8 cellular contexts compared by ENCODE assay signal in the genomic region with DNA sequence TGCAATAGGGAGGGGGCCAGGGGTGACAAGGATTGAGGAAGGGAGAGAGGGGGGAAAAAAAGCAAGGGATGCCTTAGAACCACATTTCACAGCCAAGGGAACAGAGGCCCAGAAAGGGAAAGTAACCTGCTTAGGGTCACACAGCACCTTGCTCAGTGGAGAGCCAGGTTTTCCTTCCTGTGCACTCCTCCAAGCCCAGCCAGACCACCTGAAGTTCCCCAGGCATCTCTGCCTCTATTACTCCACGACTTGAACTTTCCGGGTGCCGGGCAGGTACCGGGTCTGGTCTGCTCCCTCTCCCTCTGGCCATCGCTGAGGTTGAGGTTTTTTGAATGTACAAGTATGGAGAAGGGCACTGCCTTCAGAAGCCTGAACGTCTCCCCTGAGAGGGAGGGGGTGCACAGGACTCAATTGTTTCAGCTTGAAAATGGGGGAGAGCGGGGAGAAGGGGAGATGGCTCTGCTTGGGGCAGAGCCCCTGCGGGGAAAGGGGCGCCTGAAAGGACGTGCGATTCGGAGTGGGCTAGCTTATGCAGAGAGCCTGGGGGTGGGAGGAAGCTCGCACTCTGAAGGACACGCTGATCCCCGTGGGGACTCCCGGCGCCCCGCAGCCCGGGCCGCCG. TPM values are rescaled to one million over a fixed set of nuclear protein-coding genes. Genes with fewer than 3 reads are reported as not detected.
DNase-seq lines count a peak whose midpoint lies in the region; ATAC-seq and TF ChIP-seq lines count a peak whose summit lies in the region.

No MANE protein-coding gene starts in this region.

- peak overlapping the region; percentile 96 for H3K4me3 ChIP-seq in AG09309 (ENCODE audit: control insufficient read depth, low read depth, low read length)
- H3K4me3 ChIP-seq in breast epithelium: peak overlapping the region; percentile 66 to 99 (median 92)
- H3K4me3 ChIP-seq in mucosa of stomach (ENCODE audit: low read length): peak overlapping the region; percentile 99

- H3K36me3 ChIP-seq in breast epithelium: no peaks in the 10 kb centered on the region
- peaks cover under 1% of the 10 kb centered on the region for H3K36me3 ChIP-seq in mucosa of stomach (ENCODE audit: control insufficient read depth, insufficient read depth, low read length)

- H3K4me1 ChIP-seq in breast epithelium (peaks cover 26 to 45% of the 10 kb centered on the region in 2 donors), mucosa of stomach (ENCODE audit: control insufficient read depth, insufficient read depth, low read length) (peaks cover 51% of the 10 kb centered on the region)

- DNase-seq in AG09309 (ENCODE audit: low read depth): no peak
- DNase-seq in breast epithelium (ENCODE audit: low spot score in 2 of 2): no peak
- DNase-seq in stimulated activated naive CD4-positive, alpha-beta T cell treated with Interleukin-2 at 50 U/mL for 16 hours (lab: John Stamatoyannopoulos, UW): no peak
- no peak for DNase-seq in COR-L47 (lab: John Stamatoyannopoulos, UW)

- ATAC-seq in HG02798 (IDR thresholded peaks at IDR 0.05; ENCODE audit: poor library complexity, unreplicated experiment) (peak; percentile 3), HG03442 (IDR thresholded peaks at IDR 0.05; ENCODE audit: unreplicated experiment) (no peak), HG02981 (IDR thresholded peaks at IDR 0.05; ENCODE audit: unreplicated experiment) (no peak)

- H3K27me3 ChIP-seq in breast epithelium: no peaks in the 10 kb centered on the region
- H3K27me3 ChIP-seq in mucosa of stomach (ENCODE audit: control insufficient read depth, insufficient read depth, low read length): no peaks in the 10 kb centered on the region

- peak overlapping the region; percentile 99 for H3K27ac ChIP-seq in breast epithelium

- peak overlapping the region; percentile 88 for H3K9ac ChIP-seq in mucosa of stomach (ENCODE audit: low read length)

- intact Hi-C loops in breast epithelium (cut with DNase I; ENCODE audit: low total_unique reads): loop anchor here (1.0 kb wide), 1 partner anchor 20 kb away; no protein-coding TSS in a partner anchor

- H3K9me3 ChIP-seq in breast epithelium (no peaks in the 10 kb centered on the region), mucosa of stomach (ENCODE audit: control insufficient read depth, low read length) (no peaks in the 10 kb centered on the region)

- TF ChIP-seq CTCF in AG09309 (IDR thresholded peaks at IDR 0.05; ENCODE audit: control insufficient read depth, insufficient read depth, low read depth, low read length, missing control alignments) (no peak), breast epithelium (IDR thresholded peaks at IDR 0.05) (no peak)

- TF ChIP-seq POLR2A in breast epithelium (IDR thresholded peaks at IDR 0.05): no peak

RNA-seq across cellular contexts. Expression of a gene that starts 0.5 kb away (rescaled TPM):
- total RNA-seq in breast epithelium: 100 to 1,000 TPM; 168 to 264 (median 259) TPM

RNA-seq across cellular contexts. Expression of a gene that starts 35.8 kb away (rescaled TPM):
- total RNA-seq in breast epithelium: 10 to 100 TPM; 10.5 to 25.9 (median 14.8) TPM
